Comparison of ENCODE assay signal across 1 cellular context in the genomic region with DNA sequence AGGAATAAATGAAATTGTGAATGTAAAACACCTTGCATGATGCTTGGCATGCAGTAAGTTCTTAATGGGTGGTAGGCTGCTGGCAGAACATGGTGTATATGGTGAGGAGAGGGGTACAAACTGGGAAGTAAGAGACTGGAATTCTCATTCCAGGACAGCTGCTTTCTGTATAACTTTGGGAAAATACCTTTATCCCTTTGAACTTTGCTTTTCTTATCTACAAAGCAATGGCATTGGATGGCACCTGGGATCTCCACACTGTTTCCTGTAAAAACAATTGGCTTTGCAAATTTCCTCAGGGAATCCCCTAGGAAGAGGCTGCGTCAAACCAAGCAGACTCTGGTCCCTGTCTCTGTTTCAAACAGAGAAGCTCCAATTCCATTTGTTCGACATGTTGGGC.
A peak's percentile ranks its signal among the peaks of the same experiment; 100 is the strongest.
TF ChIP-seq lines count a peak whose summit lies in the region.

No MANE protein-coding gene starts in this region.

TF ChIP-seq in HepG2, 621 proteins besides CTCF, POLR2A, EP300 and RAD21 (continued from another document and continues in another):
- TF ChIP-seq, protein P1, sequence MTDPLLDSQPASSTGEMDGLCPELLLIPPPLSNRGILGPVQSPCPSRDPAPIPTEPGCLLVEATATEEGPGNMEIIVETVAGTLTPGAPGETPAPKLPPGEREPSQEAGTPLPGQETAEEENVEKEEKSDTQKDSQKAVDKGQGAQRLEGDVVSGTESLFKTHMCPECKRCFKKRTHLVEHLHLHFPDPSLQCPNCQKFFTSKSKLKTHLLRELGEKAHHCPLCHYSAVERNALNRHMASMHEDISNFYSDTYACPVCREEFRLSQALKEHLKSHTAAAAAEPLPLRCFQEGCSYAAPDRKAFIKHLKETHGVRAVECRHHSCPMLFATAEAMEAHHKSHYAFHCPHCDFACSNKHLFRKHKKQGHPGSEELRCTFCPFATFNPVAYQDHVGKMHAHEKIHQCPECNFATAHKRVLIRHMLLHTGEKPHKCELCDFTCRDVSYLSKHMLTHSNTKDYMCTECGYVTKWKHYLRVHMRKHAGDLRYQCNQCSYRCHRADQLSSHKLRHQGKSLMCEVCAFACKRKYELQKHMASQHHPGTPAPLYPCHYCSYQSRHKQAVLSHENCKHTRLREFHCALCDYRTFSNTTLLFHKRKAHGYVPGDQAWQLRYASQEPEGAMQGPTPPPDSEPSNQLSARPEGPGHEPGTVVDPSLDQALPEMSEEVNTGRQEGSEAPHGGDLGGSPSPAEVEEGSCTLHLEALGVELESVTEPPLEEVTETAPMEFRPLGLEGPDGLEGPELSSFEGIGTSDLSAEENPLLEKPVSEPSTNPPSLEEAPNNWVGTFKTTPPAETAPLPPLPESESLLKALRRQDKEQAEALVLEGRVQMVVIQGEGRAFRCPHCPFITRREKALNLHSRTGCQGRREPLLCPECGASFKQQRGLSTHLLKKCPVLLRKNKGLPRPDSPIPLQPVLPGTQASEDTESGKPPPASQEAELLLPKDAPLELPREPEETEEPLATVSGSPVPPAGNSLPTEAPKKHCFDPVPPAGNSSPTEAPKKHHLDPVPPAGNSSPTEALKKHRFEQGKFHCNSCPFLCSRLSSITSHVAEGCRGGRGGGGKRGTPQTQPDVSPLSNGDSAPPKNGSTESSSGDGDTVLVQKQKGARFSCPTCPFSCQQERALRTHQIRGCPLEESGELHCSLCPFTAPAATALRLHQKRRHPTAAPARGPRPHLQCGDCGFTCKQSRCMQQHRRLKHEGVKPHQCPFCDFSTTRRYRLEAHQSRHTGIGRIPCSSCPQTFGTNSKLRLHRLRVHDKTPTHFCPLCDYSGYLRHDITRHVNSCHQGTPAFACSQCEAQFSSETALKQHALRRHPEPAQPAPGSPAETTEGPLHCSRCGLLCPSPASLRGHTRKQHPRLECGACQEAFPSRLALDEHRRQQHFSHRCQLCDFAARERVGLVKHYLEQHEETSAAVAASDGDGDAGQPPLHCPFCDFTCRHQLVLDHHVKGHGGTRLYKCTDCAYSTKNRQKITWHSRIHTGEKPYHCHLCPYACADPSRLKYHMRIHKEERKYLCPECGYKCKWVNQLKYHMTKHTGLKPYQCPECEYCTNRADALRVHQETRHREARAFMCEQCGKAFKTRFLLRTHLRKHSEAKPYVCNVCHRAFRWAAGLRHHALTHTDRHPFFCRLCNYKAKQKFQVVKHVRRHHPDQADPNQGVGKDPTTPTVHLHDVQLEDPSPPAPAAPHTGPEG (CRISPR knock-in tag; IDR thresholded peaks at IDR 0.05) = no peak
- TF ChIP-seq HNRNPLL (IDR thresholded peaks at IDR 0.05; ENCODE audit: low read depth, low read length, poor library complexity, severe bottlenecking) = no peak
- TF ChIP-seq, protein P2, sequence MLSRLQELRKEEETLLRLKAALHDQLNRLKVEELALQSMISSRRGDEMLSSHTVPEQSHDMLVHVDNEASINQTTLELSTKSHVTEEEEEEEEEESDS (CRISPR knock-in tag; IDR thresholded peaks at IDR 0.05; ENCODE audit: borderline replicate concordance) = no peak
- no peak for TF ChIP-seq JUND (CRISPR knock-in tag; IDR thresholded peaks at IDR 0.05)
- no peak for TF ChIP-seq HNF4G (IDR thresholded peaks at IDR 0.05; ENCODE audit: borderline replicate concordance, low read depth, low read length)
- no peak for TF ChIP-seq HNF4G (CRISPR knock-in tag; IDR thresholded peaks at IDR 0.05; ENCODE audit: borderline replicate concordance, low read depth)
- TF ChIP-seq, protein P3, sequence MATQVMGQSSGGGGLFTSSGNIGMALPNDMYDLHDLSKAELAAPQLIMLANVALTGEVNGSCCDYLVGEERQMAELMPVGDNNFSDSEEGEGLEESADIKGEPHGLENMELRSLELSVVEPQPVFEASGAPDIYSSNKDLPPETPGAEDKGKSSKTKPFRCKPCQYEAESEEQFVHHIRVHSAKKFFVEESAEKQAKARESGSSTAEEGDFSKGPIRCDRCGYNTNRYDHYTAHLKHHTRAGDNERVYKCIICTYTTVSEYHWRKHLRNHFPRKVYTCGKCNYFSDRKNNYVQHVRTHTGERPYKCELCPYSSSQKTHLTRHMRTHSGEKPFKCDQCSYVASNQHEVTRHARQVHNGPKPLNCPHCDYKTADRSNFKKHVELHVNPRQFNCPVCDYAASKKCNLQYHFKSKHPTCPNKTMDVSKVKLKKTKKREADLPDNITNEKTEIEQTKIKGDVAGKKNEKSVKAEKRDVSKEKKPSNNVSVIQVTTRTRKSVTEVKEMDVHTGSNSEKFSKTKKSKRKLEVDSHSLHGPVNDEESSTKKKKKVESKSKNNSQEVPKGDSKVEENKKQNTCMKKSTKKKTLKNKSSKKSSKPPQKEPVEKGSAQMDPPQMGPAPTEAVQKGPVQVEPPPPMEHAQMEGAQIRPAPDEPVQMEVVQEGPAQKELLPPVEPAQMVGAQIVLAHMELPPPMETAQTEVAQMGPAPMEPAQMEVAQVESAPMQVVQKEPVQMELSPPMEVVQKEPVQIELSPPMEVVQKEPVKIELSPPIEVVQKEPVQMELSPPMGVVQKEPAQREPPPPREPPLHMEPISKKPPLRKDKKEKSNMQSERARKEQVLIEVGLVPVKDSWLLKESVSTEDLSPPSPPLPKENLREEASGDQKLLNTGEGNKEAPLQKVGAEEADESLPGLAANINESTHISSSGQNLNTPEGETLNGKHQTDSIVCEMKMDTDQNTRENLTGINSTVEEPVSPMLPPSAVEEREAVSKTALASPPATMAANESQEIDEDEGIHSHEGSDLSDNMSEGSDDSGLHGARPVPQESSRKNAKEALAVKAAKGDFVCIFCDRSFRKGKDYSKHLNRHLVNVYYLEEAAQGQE (IDR thresholded peaks at IDR 0.05; ENCODE audit: borderline replicate concordance in 1 of 2, low read depth in 1 of 2, low read length in 2 of 2) = peak in 1 of 2 experiments; percentile 56; a peak in 1 of 4 replicates
- TF ChIP-seq HDAC1 (CRISPR knock-in tag; IDR thresholded peaks at IDR 0.05) = no peak
- peak; percentile 62; the same call in 1 of the 2 replicates for TF ChIP-seq PITX1 (CRISPR knock-in tag; IDR thresholded peaks at IDR 0.05)
- TF ChIP-seq CHD4 (IDR thresholded peaks at IDR 0.05; ENCODE audit: borderline replicate concordance, low read length) = no peak
- TF ChIP-seq ZNF552 (CRISPR knock-in tag; IDR thresholded peaks at IDR 0.05; ENCODE audit: borderline replicate concordance) = no peak
- no peak for TF ChIP-seq ZNF101 (CRISPR knock-in tag; IDR thresholded peaks at IDR 0.05; ENCODE audit: borderline replicate concordance, low read depth)
- TF ChIP-seq STAG1 (CRISPR knock-in tag; IDR thresholded peaks at IDR 0.05) = no peak
- peak; percentile 83 for TF ChIP-seq MED1 (CRISPR knock-in tag; IDR thresholded peaks at IDR 0.05)
- peak; percentile 49; the same call in 1 of the 2 replicates for TF ChIP-seq REPIN1 (CRISPR knock-in tag; IDR thresholded peaks at IDR 0.05; ENCODE audit: borderline replicate concordance, low read depth)
- TF ChIP-seq, protein P4, sequence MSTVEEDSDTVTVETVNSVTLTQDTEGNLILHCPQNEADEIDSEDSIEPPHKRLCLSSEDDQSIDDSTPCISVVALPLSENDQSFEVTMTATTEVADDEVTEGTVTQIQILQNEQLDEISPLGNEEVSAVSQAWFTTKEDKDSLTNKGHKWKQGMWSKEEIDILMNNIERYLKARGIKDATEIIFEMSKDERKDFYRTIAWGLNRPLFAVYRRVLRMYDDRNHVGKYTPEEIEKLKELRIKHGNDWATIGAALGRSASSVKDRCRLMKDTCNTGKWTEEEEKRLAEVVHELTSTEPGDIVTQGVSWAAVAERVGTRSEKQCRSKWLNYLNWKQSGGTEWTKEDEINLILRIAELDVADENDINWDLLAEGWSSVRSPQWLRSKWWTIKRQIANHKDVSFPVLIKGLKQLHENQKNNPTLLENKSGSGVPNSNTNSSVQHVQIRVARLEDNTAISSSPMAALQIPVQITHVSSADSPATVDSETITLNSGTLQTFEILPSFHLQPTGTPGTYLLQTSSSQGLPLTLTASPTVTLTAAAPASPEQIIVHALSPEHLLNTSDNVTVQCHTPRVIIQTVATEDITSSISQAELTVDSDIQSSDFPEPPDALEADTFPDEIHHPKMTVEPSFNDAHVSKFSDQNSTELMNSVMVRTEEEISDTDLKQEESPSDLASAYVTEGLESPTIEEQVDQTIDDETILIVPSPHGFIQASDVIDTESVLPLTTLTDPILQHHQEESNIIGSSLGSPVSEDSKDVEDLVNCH (CRISPR knock-in tag; IDR thresholded peaks at IDR 0.05) = no peak
- TF ChIP-seq ZNF577 (CRISPR knock-in tag; IDR thresholded peaks at IDR 0.05; ENCODE audit: borderline replicate concordance, low read depth) = no peak
- peak; percentile 57 for TF ChIP-seq ELF1 (CRISPR knock-in tag; IDR thresholded peaks at IDR 0.05)
- TF ChIP-seq SOX13 (IDR thresholded peaks at IDR 0.05) = 0 out of 2 replicates have a peak, but pooled peaks have one; percentile 54
- TF ChIP-seq SOX13 (CRISPR knock-in tag; conservative IDR thresholded peaks at IDR 0.05 in 1 of 2, IDR thresholded peaks at IDR 0.05 in 1 of 2) = peak in 1 of 2 experiments; percentile 90; a peak in 2 of 4 replicates
- no peak for TF ChIP-seq ZFX (CRISPR knock-in tag; IDR thresholded peaks at IDR 0.05; ENCODE audit: low read depth)
- TF ChIP-seq, protein P5, sequence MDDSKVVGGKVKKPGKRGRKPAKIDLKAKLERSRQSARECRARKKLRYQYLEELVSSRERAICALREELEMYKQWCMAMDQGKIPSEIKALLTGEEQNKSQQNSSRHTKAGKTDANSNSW (CRISPR knock-in tag; IDR thresholded peaks at IDR 0.05; ENCODE audit: borderline replicate concordance) = no peak
- TF ChIP-seq EEA1 (CRISPR knock-in tag; IDR thresholded peaks at IDR 0.05; ENCODE audit: borderline replicate concordance) = no peak
- no peak for TF ChIP-seq HNRNPK (IDR thresholded peaks at IDR 0.05; ENCODE audit: low read depth, low read length, poor library complexity, severe bottlenecking)
- TF ChIP-seq KLF13 (CRISPR knock-in tag; IDR thresholded peaks at IDR 0.05) = no peak
- TF ChIP-seq CAMTA2 (CRISPR knock-in tag; IDR thresholded peaks at IDR 0.05; ENCODE audit: borderline replicate concordance) = no peak
- TF ChIP-seq, protein P6, sequence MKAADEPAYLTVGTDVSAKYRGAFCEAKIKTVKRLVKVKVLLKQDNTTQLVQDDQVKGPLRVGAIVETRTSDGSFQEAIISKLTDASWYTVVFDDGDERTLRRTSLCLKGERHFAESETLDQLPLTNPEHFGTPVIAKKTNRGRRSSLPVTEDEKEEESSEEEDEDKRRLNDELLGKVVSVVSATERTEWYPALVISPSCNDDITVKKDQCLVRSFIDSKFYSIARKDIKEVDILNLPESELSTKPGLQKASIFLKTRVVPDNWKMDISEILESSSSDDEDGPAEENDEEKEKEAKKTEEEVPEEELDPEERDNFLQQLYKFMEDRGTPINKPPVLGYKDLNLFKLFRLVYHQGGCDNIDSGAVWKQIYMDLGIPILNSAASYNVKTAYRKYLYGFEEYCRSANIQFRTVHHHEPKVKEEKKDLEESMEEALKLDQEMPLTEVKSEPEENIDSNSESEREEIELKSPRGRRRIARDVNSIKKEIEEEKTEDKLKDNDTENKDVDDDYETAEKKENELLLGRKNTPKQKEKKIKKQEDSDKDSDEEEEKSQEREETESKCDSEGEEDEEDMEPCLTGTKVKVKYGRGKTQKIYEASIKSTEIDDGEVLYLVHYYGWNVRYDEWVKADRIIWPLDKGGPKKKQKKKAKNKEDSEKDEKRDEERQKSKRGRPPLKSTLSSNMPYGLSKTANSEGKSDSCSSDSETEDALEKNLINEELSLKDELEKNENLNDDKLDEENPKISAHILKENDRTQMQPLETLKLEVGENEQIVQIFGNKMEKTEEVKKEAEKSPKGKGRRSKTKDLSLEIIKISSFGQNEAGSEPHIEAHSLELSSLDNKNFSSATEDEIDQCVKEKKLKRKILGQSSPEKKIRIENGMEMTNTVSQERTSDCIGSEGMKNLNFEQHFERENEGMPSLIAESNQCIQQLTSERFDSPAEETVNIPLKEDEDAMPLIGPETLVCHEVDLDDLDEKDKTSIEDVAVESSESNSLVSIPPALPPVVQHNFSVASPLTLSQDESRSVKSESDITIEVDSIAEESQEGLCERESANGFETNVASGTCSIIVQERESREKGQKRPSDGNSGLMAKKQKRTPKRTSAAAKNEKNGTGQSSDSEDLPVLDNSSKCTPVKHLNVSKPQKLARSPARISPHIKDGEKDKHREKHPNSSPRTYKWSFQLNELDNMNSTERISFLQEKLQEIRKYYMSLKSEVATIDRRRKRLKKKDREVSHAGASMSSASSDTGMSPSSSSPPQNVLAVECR (CRISPR knock-in tag; IDR thresholded peaks at IDR 0.05; ENCODE audit: borderline replicate concordance) = 0 out of 2 replicates have a peak, but pooled peaks have one; percentile 27
- peak; percentile 92 for TF ChIP-seq RARA (CRISPR knock-in tag; IDR thresholded peaks at IDR 0.05)
- peak; percentile 55 for TF ChIP-seq SAP130 (CRISPR knock-in tag; IDR thresholded peaks at IDR 0.05; ENCODE audit: low read depth)
- TF ChIP-seq, protein P7, sequence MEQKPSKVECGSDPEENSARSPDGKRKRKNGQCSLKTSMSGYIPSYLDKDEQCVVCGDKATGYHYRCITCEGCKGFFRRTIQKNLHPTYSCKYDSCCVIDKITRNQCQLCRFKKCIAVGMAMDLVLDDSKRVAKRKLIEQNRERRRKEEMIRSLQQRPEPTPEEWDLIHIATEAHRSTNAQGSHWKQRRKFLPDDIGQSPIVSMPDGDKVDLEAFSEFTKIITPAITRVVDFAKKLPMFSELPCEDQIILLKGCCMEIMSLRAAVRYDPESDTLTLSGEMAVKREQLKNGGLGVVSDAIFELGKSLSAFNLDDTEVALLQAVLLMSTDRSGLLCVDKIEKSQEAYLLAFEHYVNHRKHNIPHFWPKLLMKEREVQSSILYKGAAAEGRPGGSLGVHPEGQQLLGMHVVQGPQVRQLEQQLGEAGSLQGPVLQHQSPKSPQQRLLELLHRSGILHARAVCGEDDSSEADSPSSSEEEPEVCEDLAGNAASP (CRISPR knock-in tag; IDR thresholded peaks at IDR 0.05; ENCODE audit: borderline replicate concordance) = peak; percentile 29; the same call in 1 of the 2 replicates
- peak; percentile 39; the same call in 1 of the 2 replicates for TF ChIP-seq NR2F6 (IDR thresholded peaks at IDR 0.05)
- no peak for TF ChIP-seq NR2F6 (CRISPR knock-in tag; IDR thresholded peaks at IDR 0.05)
- TF ChIP-seq, protein P8, sequence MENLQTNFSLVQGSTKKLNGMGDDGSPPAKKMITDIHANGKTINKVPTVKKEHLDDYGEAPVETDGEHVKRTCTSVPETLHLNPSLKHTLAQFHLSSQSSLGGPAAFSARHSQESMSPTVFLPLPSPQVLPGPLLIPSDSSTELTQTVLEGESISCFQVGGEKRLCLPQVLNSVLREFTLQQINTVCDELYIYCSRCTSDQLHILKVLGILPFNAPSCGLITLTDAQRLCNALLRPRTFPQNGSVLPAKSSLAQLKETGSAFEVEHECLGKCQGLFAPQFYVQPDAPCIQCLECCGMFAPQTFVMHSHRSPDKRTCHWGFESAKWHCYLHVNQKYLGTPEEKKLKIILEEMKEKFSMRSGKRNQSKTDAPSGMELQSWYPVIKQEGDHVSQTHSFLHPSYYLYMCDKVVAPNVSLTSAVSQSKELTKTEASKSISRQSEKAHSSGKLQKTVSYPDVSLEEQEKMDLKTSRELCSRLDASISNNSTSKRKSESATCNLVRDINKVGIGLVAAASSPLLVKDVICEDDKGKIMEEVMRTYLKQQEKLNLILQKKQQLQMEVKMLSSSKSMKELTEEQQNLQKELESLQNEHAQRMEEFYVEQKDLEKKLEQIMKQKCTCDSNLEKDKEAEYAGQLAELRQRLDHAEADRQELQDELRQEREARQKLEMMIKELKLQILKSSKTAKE (CRISPR knock-in tag; IDR thresholded peaks at IDR 0.05; ENCODE audit: borderline replicate concordance) = no peak
- no peak for TF ChIP-seq JUNB (CRISPR knock-in tag; IDR thresholded peaks at IDR 0.05; ENCODE audit: borderline replicate concordance)
